In the genomic region with DNA sequence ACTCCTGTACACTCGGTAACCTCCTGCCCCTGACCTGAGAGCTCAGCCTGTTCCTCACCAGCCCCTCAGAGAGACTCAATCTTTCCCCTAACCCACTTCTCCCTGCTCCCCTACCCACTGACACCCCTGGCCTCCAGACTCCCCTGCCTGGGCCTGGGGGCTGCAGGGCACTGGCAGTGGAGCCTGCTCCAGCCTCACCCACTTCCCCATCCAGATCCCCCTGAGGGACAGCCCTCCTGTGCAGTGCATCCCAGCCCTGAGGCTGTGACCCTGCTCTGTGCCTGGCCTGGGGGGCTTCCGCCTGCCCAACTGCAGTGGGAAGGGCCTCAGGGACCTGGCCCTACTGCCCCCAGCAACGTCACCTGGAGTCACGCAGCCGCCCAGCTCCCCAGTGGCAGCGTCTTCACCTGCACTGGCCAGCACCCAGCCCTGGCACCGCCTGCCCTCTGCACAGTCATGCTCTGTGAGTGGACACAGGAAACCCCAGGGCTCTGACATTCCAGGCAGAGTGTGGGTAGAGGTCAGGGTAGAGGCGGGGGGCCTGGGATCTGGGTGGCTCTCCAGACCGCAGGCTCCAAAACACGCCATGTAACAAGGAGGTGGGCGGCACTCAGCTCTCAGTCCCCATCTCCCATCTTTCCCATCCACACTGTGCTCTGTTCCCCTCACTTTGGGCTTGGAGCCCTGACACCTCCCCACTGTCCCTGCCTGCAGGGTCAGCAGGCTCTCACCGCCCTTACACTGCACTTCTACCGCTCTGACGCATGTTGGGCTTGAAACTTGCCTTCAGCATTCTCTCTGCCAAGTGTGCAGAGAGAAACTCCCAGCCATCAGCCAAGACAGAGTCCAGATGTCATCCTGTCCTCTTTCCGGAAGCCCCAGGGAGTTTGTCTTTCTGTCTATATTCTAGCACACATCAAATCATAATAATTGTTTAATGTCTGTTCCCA, we compare ENCODE assay signal across 13 cellular contexts. TPM values are rescaled to one million over a fixed set of nuclear protein-coding genes. Genes with fewer than 3 reads are reported as not detected.
DNase-seq lines count a peak whose midpoint lies in the region; ATAC-seq and TF ChIP-seq lines count a peak whose summit lies in the region.
"Had no signal": no experiment of that assay in that cellular context is flagged by ENCODE, and none has a peak within 500 bp of the region (broad histone marks: within the 10 kb centered on the region; RNA-seq: fewer than 3 reads in every experiment).

No MANE protein-coding gene starts in this region.

- no peaks in the 10 kb centered on the region; the same call in 2 of the 3 replicates for H3K9me3 Mint-ChIP-seq in GM23338

- H3K27me3 Mint-ChIP-seq in GM23338 (ENCODE audit: insufficient read depth, low read depth, poor library complexity), result peaks cover 3% of the 10 kb centered on the region

- H4K20me1 ChIP-seq in GM23338 (replicated peaks; ENCODE audit: insufficient read depth), result no peaks in the 10 kb centered on the region

- TF ChIP-seq CTCF in GM23338 (conservative IDR thresholded peaks at IDR 0.05; ENCODE audit: low read depth in 2 of 2), result no peak
- TF ChIP-seq CTCF in cardiac fibroblast (IDR thresholded peaks at IDR 0.05; ENCODE audit: low read depth, low read length), result no peak

- H3K4me2 ChIP-seq in GM23338, result no peak overlapping the region

- H3K9me2 ChIP-seq in GM23338 (ENCODE audit: insufficient read depth), result no peaks in the 10 kb centered on the region

- no peak for DNase-seq in GM23338 (ENCODE audit: low spot score)
- DNase-seq in cardiac fibroblast (ENCODE audit: low read depth in 2 of 2), result peak; percentile 4 to 89
- peak; percentile 41 for DNase-seq in left lobe of liver (ENCODE audit: low spot score)
- DNase-seq in skeletal muscle cell (ENCODE audit: low read depth), result peak; percentile 27
- no peak for DNase-seq in C1 segment of cervical spinal cord (lab: John Stamatoyannopoulos, UW)
- no peak for DNase-seq in T1000 (lab: John Stamatoyannopoulos, UW)
- DNase-seq in SW480 (ENCODE audit: low spot score), result no peak
- DNase-seq: NCI-H1694 treated with DMSO at 0.1 percent for 48 hours had no signal

- no peak overlapping the region for H3K27ac ChIP-seq in GM23338 (ENCODE audit: low read depth)
- H3K27ac ChIP-seq: ascending aorta, parathyroid adenoma had no signal

- no peaks in the 10 kb centered on the region for H3K4me1 ChIP-seq in GM23338 (ENCODE audit: insufficient read depth)
- H3K4me1 ChIP-seq: ascending aorta, HAP-1 had no signal

- no peak overlapping the region for H3K27ac Mint-ChIP-seq in GM23338

- no peaks in the 10 kb centered on the region for H3F3A ChIP-seq in GM23338 (replicated peaks; ENCODE audit: low read depth)

- no peaks in the 10 kb centered on the region; the same call in 2 of the 3 replicates for H3K36me3 Mint-ChIP-seq in GM23338 (ENCODE audit: low read depth)

- no peak overlapping the region; the same call in 2 of the 3 replicates for H3K4me3 Mint-ChIP-seq in GM23338

- ATAC-seq in GM23338 (peak; percentile 11; the same call in 2 of the 3 replicates), left lobe of liver (peak; percentile 52), GM19328 (IDR thresholded peaks at IDR 0.05; ENCODE audit: unreplicated experiment) (no peak)

- peaks cover 9% of the 10 kb centered on the region for H3K4me1 Mint-ChIP-seq in GM23338

- H3K36me3 ChIP-seq in GM23338 (ENCODE audit: insufficient read depth), result no peaks in the 10 kb centered on the region
- H3K36me3 ChIP-seq: ascending aorta, HAP-1, tibial nerve had no signal

- H3K79me2 ChIP-seq in GM23338 (replicated peaks; ENCODE audit: insufficient read depth), result no peaks in the 10 kb centered on the region
- H3K79me2 ChIP-seq: parathyroid adenoma had no signal

- H2AFZ ChIP-seq in GM23338, result no peak overlapping the region
- H2AFZ ChIP-seq: parathyroid adenoma had no signal

- no peak overlapping the region for H3K4me3 ChIP-seq in GM23338
- H3K4me3 ChIP-seq in cardiac fibroblast (replicated peaks in 1 of 2; ENCODE audit: low read depth in 2 of 2, low read length in 2 of 2), result no peak overlapping the region
- H3K4me3 ChIP-seq in skeletal muscle cell (ENCODE audit: low read depth, low read length), result no peak overlapping the region
- H3K4me3 ChIP-seq: ascending aorta, HAP-1, tibial nerve had no signal

- H3K27me3 ChIP-seq in GM23338 (ENCODE audit: insufficient read depth), result no peaks in the 10 kb centered on the region
- H3K27me3 ChIP-seq: ascending aorta, tibial nerve had no signal

TF ChIP-seq in GM23338, 12 proteins besides CTCF, POLR2A, EP300 and RAD21 (continues in another document):
- TF ChIP-seq EZH2 (IDR thresholded peaks at IDR 0.05; ENCODE audit: low read depth, unreplicated experiment) (no peak), ZNF331 (CRISPR knock-in tag; IDR thresholded peaks at IDR 0.05; ENCODE audit: low read depth) (no peak), NANOG (IDR thresholded peaks at IDR 0.05; ENCODE audit: borderline replicate concordance) (no peak), CREB1 (CRISPR knock-in tag; IDR thresholded peaks at IDR 0.05; ENCODE audit: low read depth) (no peak), POLR2AphosphoS5 (IDR thresholded peaks at IDR 0.05; ENCODE audit: low read depth) (no peak)
- TF ChIP-seq, protein P1, sequence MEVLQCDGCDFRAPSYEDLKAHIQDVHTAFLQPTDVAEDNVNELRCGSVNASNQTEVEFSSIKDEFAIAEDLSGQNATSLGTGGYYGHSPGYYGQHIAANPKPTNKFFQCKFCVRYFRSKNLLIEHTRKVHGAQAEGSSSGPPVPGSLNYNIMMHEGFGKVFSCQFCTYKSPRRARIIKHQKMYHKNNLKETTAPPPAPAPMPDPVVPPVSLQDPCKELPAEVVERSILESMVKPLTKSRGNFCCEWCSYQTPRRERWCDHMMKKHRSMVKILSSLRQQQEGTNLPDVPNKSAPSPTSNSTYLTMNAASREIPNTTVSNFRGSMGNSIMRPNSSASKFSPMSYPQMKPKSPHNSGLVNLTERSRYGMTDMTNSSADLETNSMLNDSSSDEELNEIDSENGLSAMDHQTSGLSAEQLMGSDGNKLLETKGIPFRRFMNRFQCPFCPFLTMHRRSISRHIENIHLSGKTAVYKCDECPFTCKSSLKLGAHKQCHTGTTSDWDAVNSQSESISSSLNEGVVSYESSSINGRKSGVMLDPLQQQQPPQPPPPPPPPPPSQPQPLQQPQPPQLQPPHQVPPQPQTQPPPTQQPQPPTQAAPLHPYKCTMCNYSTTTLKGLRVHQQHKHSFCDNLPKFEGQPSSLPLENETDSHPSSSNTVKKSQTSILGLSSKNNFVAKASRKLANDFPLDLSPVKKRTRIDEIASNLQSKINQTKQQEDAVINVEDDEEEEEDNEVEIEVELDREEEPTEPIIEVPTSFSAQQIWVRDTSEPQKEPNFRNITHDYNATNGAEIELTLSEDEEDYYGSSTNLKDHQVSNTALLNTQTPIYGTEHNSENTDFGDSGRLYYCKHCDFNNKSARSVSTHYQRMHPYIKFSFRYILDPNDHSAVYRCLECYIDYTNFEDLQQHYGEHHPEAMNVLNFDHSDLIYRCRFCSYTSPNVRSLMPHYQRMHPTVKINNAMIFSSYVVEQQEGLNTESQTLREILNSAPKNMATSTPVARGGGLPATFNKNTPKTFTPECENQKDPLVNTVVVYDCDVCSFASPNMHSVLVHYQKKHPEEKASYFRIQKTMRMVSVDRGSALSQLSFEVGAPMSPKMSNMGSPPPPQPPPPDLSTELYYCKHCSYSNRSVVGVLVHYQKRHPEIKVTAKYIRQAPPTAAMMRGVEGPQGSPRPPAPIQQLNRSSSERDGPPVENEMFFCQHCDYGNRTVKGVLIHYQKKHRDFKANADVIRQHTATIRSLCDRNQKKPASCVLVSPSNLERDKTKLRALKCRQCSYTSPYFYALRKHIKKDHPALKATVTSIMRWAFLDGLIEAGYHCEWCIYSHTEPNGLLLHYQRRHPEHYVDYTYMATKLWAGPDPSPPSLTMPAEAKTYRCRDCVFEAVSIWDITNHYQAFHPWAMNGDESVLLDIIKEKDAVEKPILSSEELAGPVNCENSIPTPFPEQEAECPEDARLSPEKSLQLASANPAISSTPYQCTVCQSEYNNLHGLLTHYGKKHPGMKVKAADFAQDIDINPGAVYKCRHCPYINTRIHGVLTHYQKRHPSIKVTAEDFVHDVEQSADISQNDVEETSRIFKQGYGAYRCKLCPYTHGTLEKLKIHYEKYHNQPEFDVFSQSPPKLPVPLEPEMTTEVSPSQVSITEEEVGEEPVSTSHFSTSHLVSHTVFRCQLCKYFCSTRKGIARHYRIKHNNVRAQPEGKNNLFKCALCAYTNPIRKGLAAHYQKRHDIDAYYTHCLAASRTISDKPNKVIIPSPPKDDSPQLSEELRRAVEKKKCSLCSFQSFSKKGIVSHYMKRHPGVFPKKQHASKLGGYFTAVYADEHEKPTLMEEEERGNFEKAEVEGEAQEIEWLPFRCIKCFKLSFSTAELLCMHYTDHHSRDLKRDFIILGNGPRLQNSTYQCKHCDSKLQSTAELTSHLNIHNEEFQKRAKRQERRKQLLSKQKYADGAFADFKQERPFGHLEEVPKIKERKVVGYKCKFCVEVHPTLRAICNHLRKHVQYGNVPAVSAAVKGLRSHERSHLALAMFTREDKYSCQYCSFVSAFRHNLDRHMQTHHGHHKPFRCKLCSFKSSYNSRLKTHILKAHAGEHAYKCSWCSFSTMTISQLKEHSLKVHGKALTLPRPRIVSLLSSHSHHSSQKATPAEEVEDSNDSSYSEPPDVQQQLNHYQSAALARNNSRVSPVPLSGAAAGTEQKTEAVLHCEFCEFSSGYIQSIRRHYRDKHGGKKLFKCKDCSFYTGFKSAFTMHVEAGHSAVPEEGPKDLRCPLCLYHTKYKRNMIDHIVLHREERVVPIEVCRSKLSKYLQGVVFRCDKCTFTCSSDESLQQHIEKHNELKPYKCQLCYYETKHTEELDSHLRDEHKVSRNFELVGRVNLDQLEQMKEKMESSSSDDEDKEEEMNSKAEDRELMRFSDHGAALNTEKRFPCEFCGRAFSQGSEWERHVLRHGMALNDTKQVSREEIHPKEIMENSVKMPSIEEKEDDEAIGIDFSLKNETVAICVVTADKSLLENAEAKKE (CRISPR knock-in tag; IDR thresholded peaks at IDR 0.05), result no peak

RNA-seq across cellular contexts. Expression of gene VSIG10L2, which starts 5.1 kb away (rescaled TPM):
- not detected in 2 replicates for total RNA-seq in GM23338 (2014; rRNA removed; shearing (Covaris generic))
- polyA plus RNA-seq in GM23338 (2016; fragmentation: Nextera tagmentation; extraction: Ambion mirVana), result 0.59 and 0.63 TPM in 2 replicates
- not detected for total RNA-seq in left lobe of liver
- total RNA-seq: ascending aorta, tibial nerve had no signal

RNA-seq across cellular contexts. Expression of gene DDX25, which starts 46.7 kb away (rescaled TPM):
- 20.7 and 23.6 TPM in 2 replicates for total RNA-seq in GM23338 (2014; rRNA removed; shearing (Covaris generic))
- polyA plus RNA-seq in GM23338 (2016; fragmentation: Nextera tagmentation; extraction: Ambion mirVana), result 20.6 and 21.2 TPM in 2 replicates
- total RNA-seq in left lobe of liver, result 0.15 TPM
- total RNA-seq: ascending aorta had no signal

RNA-seq across cellular contexts. Expression of gene PUS3, which starts 48.0 kb away (rescaled TPM):
- 24.1 and 35.8 TPM in 2 replicates for total RNA-seq in GM23338 (2014; rRNA removed; shearing (Covaris generic))
- 12.0 and 15.8 TPM in 2 replicates for polyA plus RNA-seq in GM23338 (2016; fragmentation: Nextera tagmentation; extraction: Ambion mirVana)
- total RNA-seq in left lobe of liver, result 19.1 TPM

Comparison
In these comparisons a context has a peak if more than half of its experiments do, and no peak if none do; other contexts are left out.
1. DNase-seq: peak in cardiac fibroblast (2 of 2), left lobe of liver (single experiment) and skeletal muscle cell (single experiment); none in GM23338 (single experiment), C1 segment of cervical spinal cord (0 of 14), T1000 (single experiment) and SW480 (single experiment).
2. RNA of gene DDX25, which starts 46.7 kb away (total RNA-seq): 20.7 to 23.6 TPM in GM23338; 0.15 TPM in left lobe of liver (single experiment); every median in the first group is over 10 times any median in the second.